ENCODE assay signal across 8 cellular contexts in the genomic region with DNA sequence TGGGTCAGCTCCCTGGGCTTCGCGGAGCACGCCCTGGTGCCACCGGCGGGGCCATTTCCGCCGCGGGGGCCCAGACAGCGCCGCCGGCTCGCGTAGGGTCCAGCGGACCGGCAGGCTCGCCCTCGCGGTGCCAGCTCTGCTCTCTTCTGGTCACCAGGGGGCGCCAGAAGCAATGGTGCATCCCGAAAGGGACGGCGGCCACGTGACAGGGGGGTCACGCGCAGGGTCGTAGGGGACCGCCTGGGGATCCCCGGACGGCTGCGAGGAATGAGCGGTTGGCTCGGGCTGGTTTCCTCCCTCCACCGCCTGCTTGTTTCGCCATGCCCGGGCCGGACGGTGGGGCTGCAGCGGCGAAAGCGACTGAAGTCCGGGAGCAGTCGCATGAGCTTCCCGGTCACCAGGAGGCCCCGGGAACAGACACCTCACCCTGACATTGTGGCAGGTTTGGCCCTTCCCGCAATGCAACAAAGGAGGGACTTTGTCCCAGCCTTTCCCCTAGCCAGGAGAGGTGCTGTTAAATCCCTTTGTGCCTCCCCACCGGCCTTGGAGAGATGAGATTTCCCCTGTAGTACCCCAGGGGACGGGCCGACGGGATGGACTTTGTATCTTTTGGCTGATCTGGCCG. TPM values are rescaled to one million over a fixed set of nuclear protein-coding genes. Genes with fewer than 3 reads are reported as not detected.
DNase-seq lines count a peak whose midpoint lies in the region; ATAC-seq and TF ChIP-seq lines count a peak whose summit lies in the region.

No MANE protein-coding gene starts in this region.

- DNase-seq in CD14-positive monocyte (ENCODE audit: low spot score) (peak; percentile 67), NCI-H2081 (lab: John Stamatoyannopoulos, UW) (peak; percentile 87), right lobe of liver (peak; percentile 88 to 90 (median 89))
- DNase-seq in activated CD4-positive, alpha-beta T cell treated with anti-CD3 and anti-CD28 coated beads, Interleukin-2, amount 50 U/mL, for 24 hours (ENCODE audit: low read depth in 1 of 2, low spot score in 1 of 2), result peak; percentile 35 to 45
- peak; percentile 59 to 64 for DNase-seq in stimulated activated CD4-positive, alpha-beta T cell treated with anti-CD3 and anti-CD28 coated beads, Interleukin-2, amount 100 ng/mL, for 48 hours

- peaks cover 4 to 13% (median 4%) of the 10 kb centered on the region in 3 donors for H3K27me3 Mint-ChIP-seq in CD14-positive monocyte (ENCODE audit: low read depth in 3 of 3)

- intact Hi-C loops in CD14-positive monocyte (cut with micrococcal nuclease), result no loop called here
- intact Hi-C loops in right lobe of liver (cut with DNase I), result no loop called here

- H3K9ac ChIP-seq in duodenal mucosa (ENCODE audit: low read depth in 1 of 2, low read length in 2 of 2), result peak overlapping the region; percentile 25 to 51

- WGBS in right lobe of liver (ENCODE audit: insufficient coverage, low coverage, low lambda C conversion rate, missing lambda C conversion rate), result 36% methylated on average over 5 of the region's 50 CpGs

- H3K36me3 ChIP-seq in duodenal mucosa (ENCODE audit: control insufficient read depth in 1 of 2, insufficient read depth in 2 of 2, low read length in 2 of 2) (no peaks in the 10 kb centered on the region), right lobe of liver (no peaks in the 10 kb centered on the region)

- ATAC-seq in GM21447 (IDR thresholded peaks at IDR 0.05; ENCODE audit: unreplicated experiment) (peak; percentile 57), right lobe of liver (peak; percentile 96 to 98 (median 98)), GM19467 (IDR thresholded peaks at IDR 0.05; ENCODE audit: unreplicated experiment) (no peak)

- peak overlapping the region; percentile 61 to 73 for H3K4me3 Mint-ChIP-seq in CD14-positive monocyte

- no peak overlapping the region for H3K27ac ChIP-seq in duodenal mucosa (ENCODE audit: low read depth, low read length)
- peak overlapping the region; percentile 14 to 78 (median 71) for H3K27ac ChIP-seq in right lobe of liver

- TF ChIP-seq POLR2A in right lobe of liver (IDR thresholded peaks at IDR 0.05), result no peak

- no peaks in the 10 kb centered on the region for H3K36me3 Mint-ChIP-seq in CD14-positive monocyte

- peak overlapping the region in 2 of 7 donors; percentile 30 to 41 for H3K27ac Mint-ChIP-seq in CD14-positive monocyte

- H3K9me3 Mint-ChIP-seq in CD14-positive monocyte, result peaks cover 0 to 3% (median 0%) of the 10 kb centered on the region in 7 donors

- H3K27me3 ChIP-seq in duodenal mucosa (ENCODE audit: control insufficient read depth in 1 of 2, insufficient read depth in 2 of 2, low read length in 2 of 2) (no peaks in the 10 kb centered on the region), right lobe of liver (no peaks in the 10 kb centered on the region)

- peak; percentile 79 for TF ChIP-seq CTCF in CD14-positive monocyte (IDR thresholded peaks at IDR 0.05)
- peak; percentile 68 to 82 (median 72) for TF ChIP-seq CTCF in right lobe of liver (IDR thresholded peaks at IDR 0.05)

- H3K4me1 Mint-ChIP-seq in CD14-positive monocyte, result peaks cover 8% of the 10 kb centered on the region

- H3K4me3 ChIP-seq in duodenal mucosa (ENCODE audit: low read depth in 1 of 2, low read length in 2 of 2) (peak overlapping the region; percentile 62 to 66), right lobe of liver (peak overlapping the region; percentile 10 to 55 (median 47))

- no peaks in the 10 kb centered on the region for H3K9me3 ChIP-seq in duodenal mucosa (ENCODE audit: control insufficient read depth in 1 of 2, low read length in 2 of 2)
- H3K9me3 ChIP-seq in right lobe of liver, result no peaks in the 10 kb centered on the region

- H3K4me1 ChIP-seq in duodenal mucosa (ENCODE audit: control insufficient read depth in 1 of 2, insufficient read depth in 2 of 2, low read length in 2 of 2), result no peaks in the 10 kb centered on the region
- H3K4me1 ChIP-seq in right lobe of liver, result no peaks in the 10 kb centered on the region

RNA-seq across cellular contexts. Expression of gene ZCCHC12, which starts 15.8 kb away (rescaled TPM):
- polyA plus RNA-seq in CD14-positive monocyte, result not detected
- not detected for total RNA-seq in right lobe of liver
